26 cellular contexts compared by ENCODE assay signal in genomic region chr15:56456229-56456628, GRCh38.
"Had no signal": no experiment of that assay in that cellular context is flagged by ENCODE, and none has a peak within 500 bp of the region (broad histone marks: within the 10 kb centered on the region; RNA-seq: fewer than 3 reads in every experiment).

No MANE protein-coding gene starts in this region.

- H3K9me3 Mint-ChIP-seq: dendritic cell treated with granulocyte-macrophage colony-stimulating factor and Interleukin-4, amounts not matched to agents 40 ng/mL and 50 ng/mL, for 4 days; effector memory CD8-positive, alpha-beta T cell; endodermal cell had no signal

- H3K36me3 ChIP-seq: colonic mucosa, esophagus squamous epithelium, gastrocnemius medialis, heart right ventricle, left ventricle myocardium inferior, lower lobe of right lung had no signal

- H3K4me1 Mint-ChIP-seq: naive B cell had no signal

- H3K27me3 ChIP-seq: colonic mucosa, esophagus squamous epithelium, gastrocnemius medialis, heart right ventricle had no signal

- H3K27me3 Mint-ChIP-seq: dendritic cell treated with granulocyte-macrophage colony-stimulating factor and Interleukin-4, amounts not matched to agents 40 ng/mL and 50 ng/mL, for 4 days; naive B cell had no signal

- H3K4me3 ChIP-seq: colonic mucosa, esophagus squamous epithelium, gastrocnemius medialis, heart right ventricle, left ventricle myocardium inferior, lower lobe of right lung, mucosa of descending colon had no signal

- ATAC-seq: effector memory CD8-positive, alpha-beta T cell; esophagus mucosa; gastrocnemius medialis; heart right ventricle; left cardiac atrium; lower lobe of right lung; mucosa of descending colon had no signal

- H3K4me3 Mint-ChIP-seq: dendritic cell treated with granulocyte-macrophage colony-stimulating factor and Interleukin-4, amounts not matched to agents 40 ng/mL and 50 ng/mL, for 4 days; effector memory CD8-positive, alpha-beta T cell; endodermal cell; mesothelial cell of epicardium; naive B cell had no signal

- H3K27ac ChIP-seq: colonic mucosa, epithelial cell of prostate, esophagus squamous epithelium, gastrocnemius medialis, heart right ventricle, left ventricle myocardium inferior, lower lobe of right lung had no signal

- H3K27ac Mint-ChIP-seq: dendritic cell treated with granulocyte-macrophage colony-stimulating factor and Interleukin-4, amounts not matched to agents 40 ng/mL and 50 ng/mL, for 4 days; effector memory CD8-positive, alpha-beta T cell; endodermal cell; mesothelial cell of epicardium; naive B cell had no signal

- FAIRE-seq: endometrium, keratinocyte had no signal

- DNase-seq: colonic mucosa; cortex of kidney; effector CD8-positive, alpha-beta T cell; effector memory CD8-positive, alpha-beta T cell; endodermal cell; erythroblast; esophagus squamous epithelium; foreskin fibroblast; foreskin melanocyte; gastrocnemius medialis; glutamatergic neuron; head of caudate nucleus; heart right ventricle; hippocampal formation; left cardiac atrium; left ventricle myocardium inferior; lower lobe of right lung; mesenchymal stem cell; mucosa of descending colon; naive B cell had no signal

- H3K9me3 ChIP-seq: colonic mucosa, esophagus squamous epithelium, gastrocnemius medialis, left ventricle myocardium inferior, lower lobe of right lung, mucosa of descending colon had no signal

- H3K36me3 Mint-ChIP-seq: naive B cell had no signal

- H3K4me1 ChIP-seq: colonic mucosa, esophagus squamous epithelium, gastrocnemius medialis, heart right ventricle, left ventricle myocardium inferior, lower lobe of right lung had no signal
